ENCODE assay signal across 1 cellular context in the genomic region with DNA sequence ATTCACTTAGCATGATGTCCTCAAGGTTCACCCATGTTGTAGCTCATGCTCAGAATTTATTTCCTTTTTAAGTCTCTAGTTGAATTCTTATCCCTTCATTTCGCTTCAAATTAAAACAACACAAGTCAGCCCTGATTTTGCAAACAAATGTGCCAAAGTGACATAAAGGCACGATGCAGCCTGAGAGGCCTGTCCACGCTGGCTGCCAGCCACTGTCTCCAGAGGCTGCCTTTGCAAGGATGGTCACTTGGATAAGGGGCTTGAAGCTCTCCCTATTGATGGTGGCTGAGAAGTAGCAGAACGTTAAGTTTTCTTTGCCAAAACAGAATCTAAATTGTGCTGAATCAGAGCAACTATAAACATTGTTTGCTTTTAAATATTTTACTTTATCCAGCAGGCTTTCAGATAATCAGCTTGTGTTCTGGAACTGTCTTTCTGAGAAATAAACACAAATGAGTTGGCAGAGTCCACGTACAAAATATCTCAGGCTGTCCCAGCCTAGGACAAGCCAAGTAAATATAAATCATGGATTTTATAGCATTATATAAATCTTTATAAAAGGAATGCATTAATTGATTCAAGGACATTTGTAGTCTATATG.
TF ChIP-seq lines count a peak whose summit lies in the region.

No MANE protein-coding gene starts in this region.

TF ChIP-seq in IMR-90, 13 proteins besides CTCF, POLR2A, EP300 and RAD21 (continued from another document):
- TF ChIP-seq, protein P1, sequence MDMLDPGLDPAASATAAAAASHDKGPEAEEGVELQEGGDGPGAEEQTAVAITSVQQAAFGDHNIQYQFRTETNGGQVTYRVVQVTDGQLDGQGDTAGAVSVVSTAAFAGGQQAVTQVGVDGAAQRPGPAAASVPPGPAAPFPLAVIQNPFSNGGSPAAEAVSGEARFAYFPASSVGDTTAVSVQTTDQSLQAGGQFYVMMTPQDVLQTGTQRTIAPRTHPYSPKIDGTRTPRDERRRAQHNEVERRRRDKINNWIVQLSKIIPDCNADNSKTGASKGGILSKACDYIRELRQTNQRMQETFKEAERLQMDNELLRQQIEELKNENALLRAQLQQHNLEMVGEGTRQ (IDR thresholded peaks at IDR 0.05; ENCODE audit: low read depth, low read length) = no peak
- TF ChIP-seq CEBPB (IDR thresholded peaks at IDR 0.05; ENCODE audit: low read depth, low read length) = no peak
- TF ChIP-seq MAZ (IDR thresholded peaks at IDR 0.05; ENCODE audit: borderline replicate concordance, low read depth, low read length) = no peak
